ENCODE assay signal across 1 cellular context in the genomic region with DNA sequence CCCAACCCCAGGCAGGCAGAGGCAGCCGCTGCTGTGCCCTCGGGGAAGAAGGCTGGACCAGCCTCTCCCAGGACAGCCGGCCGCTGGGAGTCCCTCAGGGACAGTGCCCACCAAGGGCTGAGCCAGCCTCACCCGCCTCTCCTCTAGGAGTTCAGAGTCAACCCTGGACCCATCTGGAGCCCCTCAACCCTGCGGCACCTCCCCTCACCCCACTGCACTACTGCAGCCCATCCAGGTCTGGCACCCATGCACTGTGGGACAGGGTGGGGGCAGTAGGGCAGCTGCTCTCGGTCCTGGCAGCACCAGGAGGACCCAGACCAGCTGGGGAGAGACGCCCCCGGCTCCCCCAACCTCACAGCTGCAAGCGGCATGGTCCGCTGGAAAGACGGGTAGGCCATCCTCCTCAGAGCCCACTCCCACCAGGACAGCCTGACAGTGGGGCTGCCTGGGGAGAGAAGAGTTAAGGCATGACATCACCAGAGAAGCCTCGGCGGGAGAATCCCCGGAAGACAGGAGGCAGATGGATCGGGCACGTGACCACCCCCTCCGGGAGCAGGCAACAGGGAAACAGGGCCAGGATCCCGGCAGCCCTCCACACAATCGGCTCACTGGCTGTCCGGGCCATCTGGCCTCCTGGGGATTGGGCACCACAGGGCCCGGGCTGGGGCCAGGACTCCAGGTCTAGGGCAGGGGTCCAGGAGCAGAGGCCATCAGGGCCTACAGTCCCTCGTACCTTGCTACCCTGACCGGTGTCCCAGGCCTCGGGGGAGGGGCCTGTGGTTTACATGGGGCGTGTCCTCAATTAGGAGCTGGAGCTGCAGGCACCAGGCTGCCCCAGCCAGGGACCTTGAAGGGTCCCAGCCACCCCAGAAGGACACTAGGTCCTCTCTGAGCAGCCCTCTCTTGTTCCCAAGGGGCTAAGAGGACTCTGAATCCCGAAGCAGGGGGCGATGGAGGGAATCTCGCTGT.
A peak's percentile ranks its signal among the peaks of the same experiment; 100 is the strongest.
TF ChIP-seq lines count a peak whose summit lies in the region.

No MANE protein-coding gene starts in this region.

TF ChIP-seq in SK-N-SH treated with all-trans-retinoic acid at 6 μM for 48 hours, 23 proteins besides CTCF, POLR2A, EP300 and RAD21 (continued from another document):
- TF ChIP-seq, protein P1, sequence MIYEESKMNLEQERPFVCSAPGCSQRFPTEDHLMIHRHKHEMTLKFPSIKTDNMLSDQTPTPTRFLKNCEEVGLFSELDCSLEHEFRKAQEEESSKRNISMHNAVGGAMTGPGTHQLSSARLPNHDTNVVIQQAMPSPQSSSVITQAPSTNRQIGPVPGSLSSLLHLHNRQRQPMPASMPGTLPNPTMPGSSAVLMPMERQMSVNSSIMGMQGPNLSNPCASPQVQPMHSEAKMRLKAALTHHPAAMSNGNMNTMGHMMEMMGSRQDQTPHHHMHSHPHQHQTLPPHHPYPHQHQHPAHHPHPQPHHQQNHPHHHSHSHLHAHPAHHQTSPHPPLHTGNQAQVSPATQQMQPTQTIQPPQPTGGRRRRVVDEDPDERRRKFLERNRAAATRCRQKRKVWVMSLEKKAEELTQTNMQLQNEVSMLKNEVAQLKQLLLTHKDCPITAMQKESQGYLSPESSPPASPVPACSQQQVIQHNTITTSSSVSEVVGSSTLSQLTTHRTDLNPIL (CRISPR knock-in tag; IDR thresholded peaks at IDR 0.05; ENCODE audit: low read depth): peak; percentile 75; the same call in 1 of the 2 replicates
- TF ChIP-seq CSDC2 (CRISPR knock-in tag; IDR thresholded peaks at IDR 0.05) (0 out of 2 replicates have a peak, but pooled peaks have one; percentile 71), PPARA (CRISPR knock-in tag; IDR thresholded peaks at IDR 0.05; ENCODE audit: borderline replicate concordance) (peak; percentile 17; the same call in 1 of the 2 replicates)
